In the genomic region with DNA sequence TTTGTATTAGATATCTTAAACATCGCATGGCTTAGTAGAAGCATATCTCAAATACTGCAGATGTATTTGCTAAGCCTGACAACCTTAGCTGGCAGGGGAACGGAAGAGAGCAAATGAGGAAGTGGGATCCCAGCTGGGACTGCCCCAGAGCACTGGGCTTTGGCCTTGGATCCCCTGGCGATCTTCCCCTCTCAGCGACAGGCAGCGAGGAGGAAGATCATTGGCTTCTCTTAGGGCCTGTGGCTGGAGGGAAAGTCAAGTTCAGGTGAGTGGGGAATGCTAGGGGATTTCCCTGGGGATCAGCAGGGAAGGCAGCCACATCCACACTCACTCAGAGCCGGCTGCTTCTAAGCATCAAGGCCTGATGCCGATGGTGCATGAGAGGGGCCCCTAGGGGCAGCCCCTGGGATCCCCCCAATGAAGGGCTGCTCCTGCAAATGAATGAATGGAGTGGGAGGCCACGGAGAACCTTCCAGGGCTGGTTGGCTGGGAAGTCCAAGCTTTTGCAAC, we compare ENCODE assay signal across 8 cellular contexts. TPM values are rescaled to one million over a fixed set of nuclear protein-coding genes. Genes with fewer than 3 reads are reported as not detected.
DNase-seq lines count a peak whose midpoint lies in the region; ATAC-seq, FAIRE-seq and TF ChIP-seq lines count a peak whose summit lies in the region.

No MANE protein-coding gene starts in this region.

- TF ChIP-seq CTCF in DOHH2 (IDR thresholded peaks at IDR 0.05; ENCODE audit: low read depth, low read length, poor library complexity, severe bottlenecking), result no peak
- TF ChIP-seq CTCF in GM20000 (IDR thresholded peaks at IDR 0.05; ENCODE audit: extremely low read depth, missing control alignments), result no peak
- peak; percentile 62 for TF ChIP-seq CTCF in endodermal cell (conservative IDR thresholded peaks at IDR 0.05)
- no peak for TF ChIP-seq CTCF in spleen (IDR thresholded peaks at IDR 0.05 in 8 of 11, conservative IDR thresholded peaks at IDR 0.05 in 3 of 11)

- H3K4me2 ChIP-seq in DOHH2 (ENCODE audit: low read length), result peak overlapping the region; percentile 33

- no peaks in the 10 kb centered on the region for H3F3A ChIP-seq in DOHH2 (ENCODE audit: control insufficient read depth, insufficient read depth)

- FAIRE-seq in HTR-8/SVneo (lab: Jason Lieb, UNC), result no peak

- no peaks in the 10 kb centered on the region for H3K79me2 ChIP-seq in DOHH2 (ENCODE audit: control insufficient read depth, low read length)

- no peak overlapping the region for H3K4me3 Mint-ChIP-seq in endodermal cell

- peaks cover 10% of the 10 kb centered on the region for H3K4me1 Mint-ChIP-seq in endodermal cell

- H3K27ac Mint-ChIP-seq in endodermal cell, result no peak overlapping the region

- WGBS in endodermal cell (ENCODE audit: insufficient coverage in 1 of 2, insufficient read length in 1 of 2), 2 experiments, result 54 to 63% methylated on average over 2 to 8 of the region's 8 CpGs
- WGBS in spleen, 5 donors, result 17 to 21% (median 19%) methylated on average over 8 of the region's 8 CpGs

- H3K27ac ChIP-seq in DOHH2 (ENCODE audit: low read depth, low read length), result no peak overlapping the region
- H3K27ac ChIP-seq in endodermal cell (ENCODE audit: low read depth, low read length), result no peak overlapping the region
- H3K27ac ChIP-seq in spleen, result peak overlapping the region in 5 of 8 donors; percentile 22 to 70 (median 42)

- ATAC-seq in HG03442 (IDR thresholded peaks at IDR 0.05; ENCODE audit: unreplicated experiment), result peak; percentile 84

- DNase-seq in GM20000 (ENCODE audit: low spot score) (peak; percentile 75), endodermal cell (peak; percentile 72), spleen (peak; percentile 87), HTR-8/SVneo (ENCODE audit: insufficient read length, low spot score) (no peak), NCI-H2196 treated with DMSO at 0.1 percent for 48 hours (lab: John Stamatoyannopoulos, UW; ENCODE audit: unreplicated experiment) (no peak)
- DNase-seq in activated CD8-positive, alpha-beta memory T cell treated with anti-CD3 and anti-CD28 coated beads, Interleukin-2, amount 50 U/mL, for 4 hours, result no peak

- H3K4me1 ChIP-seq in DOHH2 (ENCODE audit: control insufficient read depth, low read length) (peaks cover 14% of the 10 kb centered on the region), endodermal cell (ENCODE audit: control insufficient read depth, insufficient read depth, low read length) (no peaks in the 10 kb centered on the region), spleen (peaks cover 7 to 57% (median 36%) of the 10 kb centered on the region in 6 donors)

- no peak overlapping the region for H3K9ac ChIP-seq in endodermal cell (ENCODE audit: extremely low read depth, low read length, poor library complexity, severe bottlenecking)

- no peaks in the 10 kb centered on the region for H3K36me3 Mint-ChIP-seq in endodermal cell (ENCODE audit: low read depth)

- H3K9me2 ChIP-seq in DOHH2 (replicated peaks; ENCODE audit: control insufficient read depth, low read length), result no peaks in the 10 kb centered on the region

- H3K9me3 Mint-ChIP-seq in endodermal cell, result no peaks in the 10 kb centered on the region

- no peaks in the 10 kb centered on the region for H3K9me3 ChIP-seq in DOHH2 (ENCODE audit: control insufficient read depth, insufficient read depth, low read length)
- no peaks in the 10 kb centered on the region for H3K9me3 ChIP-seq in endodermal cell (ENCODE audit: control insufficient read depth, low read length)
- H3K9me3 ChIP-seq in spleen, result no peaks in the 10 kb centered on the region

- intact Hi-C loops in spleen (cut with DNase I; ENCODE audit: low total_unique reads), result loop anchor here (10.0 kb wide), 1 partner anchor 53 kb away; no protein-coding TSS in a partner anchor

- H4K20me1 ChIP-seq in DOHH2 (ENCODE audit: control insufficient read depth, insufficient read depth, low read depth, low read length), result no peaks in the 10 kb centered on the region

- TF ChIP-seq POLR2A in spleen (IDR thresholded peaks at IDR 0.05), result no peak

- H3K27me3 ChIP-seq in DOHH2 (ENCODE audit: control insufficient read depth, low read length), result peaks cover 6% of the 10 kb centered on the region; the same call in 1 of the 2 replicates
- no peaks in the 10 kb centered on the region for H3K27me3 ChIP-seq in endodermal cell (ENCODE audit: control insufficient read depth, insufficient read depth, low read length, poor library complexity, severe bottlenecking)
- H3K27me3 ChIP-seq in spleen (replicated peaks in 1 of 7), result no peaks in the 10 kb centered on the region

- peaks cover 4% of the 10 kb centered on the region for H3K27me3 Mint-ChIP-seq in endodermal cell (ENCODE audit: insufficient read depth)

- H3K36me3 ChIP-seq in DOHH2 (ENCODE audit: control insufficient read depth, low read length) (no peaks in the 10 kb centered on the region), endodermal cell (ENCODE audit: control insufficient read depth, insufficient read depth, low read length) (no peaks in the 10 kb centered on the region), spleen (no peaks in the 10 kb centered on the region)

- H3K4me3 ChIP-seq in DOHH2 (ENCODE audit: low read length) (no peak overlapping the region), endodermal cell (ENCODE audit: low read length) (no peak overlapping the region), spleen (peak overlapping the region in 1 of 8 donors; percentile 16)

RNA-seq across cellular contexts. Expression of gene LYZL2, which starts 42.0 kb away (rescaled TPM):
- not detected for total RNA-seq in endodermal cell
- not detected for polyA plus RNA-seq in endodermal cell (2013, experiment 1 of 2)
- not detected for polyA plus RNA-seq in endodermal cell (2013, experiment 2 of 2)
- not detected for total RNA-seq in spleen
- not detected for polyA plus RNA-seq in spleen

Comparison
In these comparisons a context has a peak if more than half of its experiments do, and no peak if none do; other contexts are left out.
1. H3K27ac ChIP-seq: peak in spleen (5 of 8); none in DOHH2 (single experiment) and endodermal cell (single experiment).
2. DNase-seq: peak in GM20000 (single experiment), endodermal cell (single experiment) and spleen (single experiment); none in HTR-8/SVneo (single experiment), NCI-H2196 treated with DMSO at 0.1 percent for 48 hours (single experiment) and activated CD8-positive, alpha-beta memory T cell treated with anti-CD3 and anti-CD28 coated beads, Interleukin-2, amount 50 U/mL, for 4 hours (single experiment).